ENCODE assay signal across 8 cellular contexts in genomic region chr11:47355283-47356128, GRCh38. TPM values are rescaled to one million over a fixed set of nuclear protein-coding genes. Genes with fewer than 3 reads are reported as not detected.
DNase-seq lines count a peak whose midpoint lies in the region; ATAC-seq and TF ChIP-seq lines count a peak whose summit lies in the region.

No MANE protein-coding gene starts in this region.

- POLR2A ChIA-PET in WTC11 (lab: Charles Lee), result interaction anchor here (0.5 to 1.2 kb wide), 4 partner anchors 20 to 99 kb away, joined by 3 to 5 read pairs (median 3); no protein-coding TSS in a partner anchor

- CTCF ChIA-PET in WTC11 (lab: Charles Lee), result interaction anchor here (0.6 to 2.6 kb wide), 64 partner anchors 9 to 645 kb away, joined by 3 to 67 read pairs (median 4); partner anchors contain the start of genes ACP2, DDB2, MADD and NR1H3

- H3K9me3 ChIP-seq in aorta (ENCODE audit: control insufficient read depth, low read length), result no peaks in the 10 kb centered on the region

- no peak overlapping the region for H3K27ac ChIP-seq in aorta (ENCODE audit: low read depth in 1 of 2, low read length in 2 of 2)

- no peaks in the 10 kb centered on the region for H3K9me3 Mint-ChIP-seq in activated naive CD4-positive, alpha-beta T cell treated with anti-CD3 and anti-CD28 coated beads, Interleukin-2, amount 50 U/mL, for 72 hours
- no peaks in the 10 kb centered on the region for H3K9me3 Mint-ChIP-seq in WTC11
- no peaks in the 10 kb centered on the region for H3K9me3 Mint-ChIP-seq in nephron

- H3K4me1 ChIP-seq in aorta (ENCODE audit: control insufficient read depth in 1 of 2, insufficient read depth in 2 of 2, low read length in 2 of 2), result no peaks in the 10 kb centered on the region

- H3K4me1 Mint-ChIP-seq in WTC11 (peaks cover 13% of the 10 kb centered on the region), nephron (no peaks in the 10 kb centered on the region)

- TF ChIP-seq CTCF in WTC11 (IDR thresholded peaks at IDR 0.05) (peak; percentile 77), foreskin fibroblast (IDR thresholded peaks at IDR 0.05; ENCODE audit: low read depth, low read length) (peak; percentile 89), nephron (IDR thresholded peaks at IDR 0.05; ENCODE audit: unreplicated experiment in 3 of 3) (peak; percentile 90 to 99 (median 91))

- 26 to 28% methylated on average over 30 to 47 of the region's 47 CpGs for WGBS in aorta, 2 donors

- peak; percentile 28 to 65 for ATAC-seq in activated naive CD4-positive, alpha-beta T cell treated with anti-CD3 and anti-CD28 coated beads, Interleukin-2, amount 50 U/mL, for 72 hours
- peak; percentile 89 for ATAC-seq in WTC11
- ATAC-seq in aorta (ENCODE audit: low FRiP score), result peak; percentile 80
- no peak for ATAC-seq in GM18909 (IDR thresholded peaks at IDR 0.05; ENCODE audit: poor library complexity, unreplicated experiment)

- H3K27me3 ChIP-seq in aorta (ENCODE audit: control insufficient read depth in 1 of 2, insufficient read depth in 2 of 2, low read length in 1 of 2), result no peaks in the 10 kb centered on the region

- intact Hi-C loops in aorta (cut with DNase I), result loop anchor here (2.0 to 10.0 kb wide), 7 partner anchors 101 to 471 kb away; partner anchors contain the start of genes ARFGAP2 (in 2 of the 2) and NR1H3 (in 1 of the 2)

- H3K27ac Mint-ChIP-seq in activated naive CD4-positive, alpha-beta T cell treated with anti-CD3 and anti-CD28 coated beads, Interleukin-2, amount 50 U/mL, for 72 hours, result no peak overlapping the region
- no peak overlapping the region for H3K27ac Mint-ChIP-seq in WTC11
- H3K27ac Mint-ChIP-seq in nephron, result peak overlapping the region in 2 of 3 experiments; percentile 53 to 60

- no peaks in the 10 kb centered on the region for H3K27me3 Mint-ChIP-seq in WTC11 (ENCODE audit: low read depth)
- no peaks in the 10 kb centered on the region for H3K27me3 Mint-ChIP-seq in nephron (ENCODE audit: low read depth)

- peak in 1 of 2 donors; percentile 73 for DNase-seq in activated naive CD4-positive, alpha-beta T cell treated with anti-CD3 and anti-CD28 coated beads, Interleukin-2, amount 50 U/mL, for 72 hours (ENCODE audit: low spot score in 2 of 2)
- no peak for DNase-seq in activated naive CD4-positive, alpha-beta T cell (lab: John Stamatoyannopoulos, UW)
- DNase-seq in NCI-H2081 treated with DMSO at 0.1 percent for 48 hours (lab: John Stamatoyannopoulos, UW) (peak; percentile 78), WTC11 (ENCODE audit: low spot score) (peak; percentile 99), foreskin fibroblast (peak; percentile 86 to 98), aorta (peak; percentile 93 to 98)

- H3K4me3 ChIP-seq in foreskin fibroblast (ENCODE audit: low read depth in 1 of 2, low read length in 2 of 2) (peak overlapping the region; percentile 38), aorta (ENCODE audit: low read length in 2 of 2) (peak overlapping the region; percentile 24)

- H3K36me3 Mint-ChIP-seq in activated naive CD4-positive, alpha-beta T cell treated with anti-CD3 and anti-CD28 coated beads, Interleukin-2, amount 50 U/mL, for 72 hours, result no peaks in the 10 kb centered on the region
- H3K36me3 Mint-ChIP-seq in WTC11, result no peaks in the 10 kb centered on the region
- H3K36me3 Mint-ChIP-seq in nephron (ENCODE audit: low read depth), result no peaks in the 10 kb centered on the region

- peak overlapping the region; percentile 66 for H3K4me3 Mint-ChIP-seq in WTC11
- peak overlapping the region; percentile 72 to 82 (median 81) for H3K4me3 Mint-ChIP-seq in nephron

- H3K36me3 ChIP-seq in aorta (ENCODE audit: control insufficient read depth in 1 of 2, insufficient read depth in 2 of 2, low read length in 1 of 2), result no peaks in the 10 kb centered on the region

TF ChIP-seq in WTC11, 78 proteins besides CTCF, POLR2A, EP300 and RAD21 (continues in another document):
- TF ChIP-seq ATF3 (CRISPR knock-in tag; conservative IDR thresholded peaks at IDR 0.05) (no peak), HMGXB4 (CRISPR knock-in tag; IDR thresholded peaks at IDR 0.05) (peak; percentile 99), FOXK1 (CRISPR knock-in tag; IDR thresholded peaks at IDR 0.05) (peak; percentile 54; the same call in 1 of the 2 replicates), MYBL2 (CRISPR knock-in tag; IDR thresholded peaks at IDR 0.05) (no peak), ZNF317 (CRISPR knock-in tag; IDR thresholded peaks at IDR 0.05; ENCODE audit: borderline replicate concordance, low read depth) (no peak), ZNF281 (CRISPR knock-in tag; IDR thresholded peaks at IDR 0.05) (no peak), GTF2I (CRISPR knock-in tag; conservative IDR thresholded peaks at IDR 0.05) (no peak), ETV6 (CRISPR knock-in tag; IDR thresholded peaks at IDR 0.05) (no peak), SMAD4 (CRISPR knock-in tag; IDR thresholded peaks at IDR 0.05) (no peak), SP1 (CRISPR knock-in tag; conservative IDR thresholded peaks at IDR 0.05) (peak; percentile 77; the same call in 1 of the 2 replicates)

RNA-seq across cellular contexts. Expression of gene MYBPC3, which starts 3.0 kb away (rescaled TPM):
- total RNA-seq in activated naive CD4-positive, alpha-beta T cell treated with anti-CD3 and anti-CD28 coated beads, Interleukin-2, amount 50 U/mL, for 72 hours, result not detected
- total RNA-seq in WTC11 (2021) (0.07 TPM in 2 of 3 replicates, not detected in the other), aorta (under 1 TPM; 0.15 to 0.42 TPM)
- polyA plus RNA-seq in aorta, result 1 to 10 TPM in 1 of 2 donors, under 1 TPM in 1; 0.03 to 1.9 TPM

RNA-seq across cellular contexts. Expression of gene SPI1, which starts 22.8 kb away (rescaled TPM):
- total RNA-seq in activated naive CD4-positive, alpha-beta T cell treated with anti-CD3 and anti-CD28 coated beads, Interleukin-2, amount 50 U/mL, for 72 hours, result under 1 TPM in 1 of 2 donors, not detected in 1; 0.20 TPM
- total RNA-seq in WTC11 (2021), result 0.21 to 0.59 TPM (median 0.39 TPM) in 3 replicates
- 10 to 100 TPM; 41.0 to 56.0 TPM for total RNA-seq in aorta
- 10 to 100 TPM in 1 of 2 donors, 1 to 10 TPM in 1; 6.3 to 37.8 TPM for polyA plus RNA-seq in aorta

RNA-seq across cellular contexts. Expression of gene SLC39A13, which starts 52.9 kb away (rescaled TPM):
- total RNA-seq in activated naive CD4-positive, alpha-beta T cell treated with anti-CD3 and anti-CD28 coated beads, Interleukin-2, amount 50 U/mL, for 72 hours, result 10 to 100 TPM; 11.9 to 15.2 TPM
- total RNA-seq in WTC11 (2021), result 32.8 to 38.2 TPM (median 35.1 TPM) in 3 replicates
- total RNA-seq in aorta, result 10 to 100 TPM; 75.1 to 88.9 TPM
- 100 to 1,000 TPM in 1 of 2 donors, 10 to 100 TPM in 1; 34.7 to 118 TPM for polyA plus RNA-seq in aorta

Comparison
In these comparisons a context has a peak if more than half of its experiments do, and no peak if none do; other contexts are left out.
1. DNase-seq: peak in NCI-H2081 treated with DMSO at 0.1 percent for 48 hours (single experiment), WTC11 (single experiment), foreskin fibroblast (2 of 2) and aorta (2 of 2); none in activated naive CD4-positive, alpha-beta T cell (0 of 4).
2. H3K27ac Mint-ChIP-seq: peak in nephron (2 of 3); none in activated naive CD4-positive, alpha-beta T cell treated with anti-CD3 and anti-CD28 coated beads, Interleukin-2, amount 50 U/mL, for 72 hours (0 of 2) and WTC11 (single experiment).
3. RNA of gene SPI1, which starts 22.8 kb away (total RNA-seq): 41.0 to 56.0 TPM in aorta; 0.21 to 0.59 TPM in WTC11 and 0.20 TPM in activated naive CD4-positive, alpha-beta T cell treated with anti-CD3 and anti-CD28 coated beads, Interleukin-2, amount 50 U/mL, for 72 hours; every median in the first group is over 10 times any median in the second.
4. Peak in every context shown above with its lines, with median percentiles within 50 percentile points of each other: CTCF ChIP-seq.